In the genomic region with DNA sequence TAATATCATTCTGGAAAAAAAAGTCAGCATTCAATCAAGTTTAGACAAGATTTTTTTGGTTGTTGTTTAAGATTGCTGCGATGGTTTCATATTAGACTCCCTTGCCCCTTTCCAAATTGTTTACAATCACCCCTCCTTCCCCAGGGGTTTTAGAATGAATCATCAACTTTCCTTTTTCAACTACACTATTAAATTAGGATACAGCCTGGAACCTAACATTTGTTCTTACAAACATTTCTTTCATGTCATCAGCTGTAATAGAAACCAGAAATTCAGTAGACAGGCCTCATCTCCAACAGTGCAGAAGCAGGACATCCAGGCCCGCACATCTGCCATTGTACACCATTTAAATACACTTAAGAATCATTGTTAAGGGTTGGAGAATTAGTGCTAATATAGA, we compare ENCODE assay signal across 15 cellular contexts. TPM values are rescaled to one million over a fixed set of nuclear protein-coding genes. Genes with fewer than 3 reads are reported as not detected.
A peak's percentile ranks its signal among the peaks of the same experiment; 100 is the strongest.
DNase-seq lines count a peak whose midpoint lies in the region; ATAC-seq, FAIRE-seq and TF ChIP-seq lines count a peak whose summit lies in the region.
"Had no signal": no experiment of that assay in that cellular context is flagged by ENCODE, and none has a peak within 500 bp of the region (broad histone marks: within the 10 kb centered on the region; RNA-seq: fewer than 3 reads in every experiment).

No MANE protein-coding gene starts in this region.

- FAIRE-seq in keratinocyte (lab: Jason Lieb, UNC) (peak; percentile 36), HTR-8/SVneo (lab: Jason Lieb, UNC) (no peak)
- FAIRE-seq: frontal cortex had no signal

- no peaks in the 10 kb centered on the region for H3K36me3 Mint-ChIP-seq in HFFc6 (ENCODE audit: low read depth)
- H3K36me3 Mint-ChIP-seq: CD4-positive, CD25-positive, alpha-beta regulatory T cell had no signal

- no peaks in the 10 kb centered on the region; the same call in 1 of the 2 replicates for H3K27me3 Mint-ChIP-seq in HFFc6 (ENCODE audit: insufficient read depth)

- no peak for ATAC-seq in GM18502 (IDR thresholded peaks at IDR 0.05; ENCODE audit: poor library complexity, unreplicated experiment)

- TF ChIP-seq CTCF in HFFc6 (IDR thresholded peaks at IDR 0.05) (no peak), cardiac fibroblast (IDR thresholded peaks at IDR 0.05; ENCODE audit: low read depth, low read length) (no peak), keratinocyte (optimal IDR thresholded peaks at IDR 0.05 in 1 of 3, IDR thresholded peaks at IDR 0.05 in 1 of 3, conservative IDR thresholded peaks at IDR 0.05 in 1 of 3; ENCODE audit: extremely low read depth in 1 of 3, insufficient read depth in 2 of 3, low read length in 3 of 3) (no peak), suprapubic skin (IDR thresholded peaks at IDR 0.05) (no peak)

- no peak overlapping the region for H3K4me3 ChIP-seq in cardiac fibroblast (replicated peaks in 1 of 2; ENCODE audit: low read depth in 2 of 2, low read length in 2 of 2)
- no peak overlapping the region for H3K4me3 ChIP-seq in keratinocyte (ENCODE audit: control insufficient read depth in 2 of 3, extremely low read depth in 1 of 3, insufficient read depth in 2 of 3, low read depth in 1 of 3, low read length in 3 of 3)
- H3K4me3 ChIP-seq in suprapubic skin = no peak overlapping the region
- H3K4me3 ChIP-seq: ovary, thoracic aorta had no signal

- TF ChIP-seq POLR2A in suprapubic skin (IDR thresholded peaks at IDR 0.05) = no peak

- 32% methylated on average over 2 of the region's 2 CpGs for WGBS in suprapubic skin

- no peak for TF ChIP-seq EP300 in suprapubic skin (IDR thresholded peaks at IDR 0.05)

- H3K27ac ChIP-seq in keratinocyte (ENCODE audit: control insufficient read depth, insufficient read depth, low read length) = peak overlapping the region; percentile 13
- peak overlapping the region; percentile 28 for H3K27ac ChIP-seq in suprapubic skin
- H3K27ac ChIP-seq: thoracic aorta had no signal

- H3K4me2 ChIP-seq in keratinocyte (ENCODE audit: control insufficient read depth, extremely low read depth, insufficient read depth, low read depth, low read length) = peak overlapping the region; percentile 54

- no peaks in the 10 kb centered on the region for H3K9me3 Mint-ChIP-seq in HFFc6
- H3K9me3 Mint-ChIP-seq: immature natural killer cell had no signal

- H3K27me3 ChIP-seq in keratinocyte (ENCODE audit: control insufficient read depth, extremely low read depth, insufficient read depth, low read length) (no peaks in the 10 kb centered on the region), suprapubic skin (no peaks in the 10 kb centered on the region)
- H3K27me3 ChIP-seq: ovary had no signal

- dilution Hi-C loops in keratinocyte (cut with MboI; ENCODE audit: extremely low pct_ligation_motif_present, low sequenced_read_pairs) = no loop called here

- H2AFZ ChIP-seq in keratinocyte (ENCODE audit: control insufficient read depth, low read length) = peak overlapping the region; percentile 72

- H4K20me1 ChIP-seq in keratinocyte (ENCODE audit: control insufficient read depth, extremely low read depth, insufficient read depth, low read length) = no peaks in the 10 kb centered on the region

- no peak overlapping the region for H3K9ac ChIP-seq in keratinocyte (ENCODE audit: control insufficient read depth, extremely low read depth, insufficient read depth, low read length)

- H3K4me3 Mint-ChIP-seq in HFFc6 = peak overlapping the region; percentile 68
- H3K4me3 Mint-ChIP-seq: CD4-positive, CD25-positive, alpha-beta regulatory T cell; immature natural killer cell had no signal

- DNase-seq in HFFc6 (no peak), cardiac fibroblast (ENCODE audit: low read depth in 2 of 2) (peak; percentile 49 to 53), keratinocyte (ENCODE audit: low read depth, low spot score) (no peak), suprapubic skin (ENCODE audit: low spot score in 2 of 2) (no peak), HTR-8/SVneo (ENCODE audit: insufficient read length, low spot score) (no peak), SW480 (ENCODE audit: low spot score) (no peak)
- DNase-seq: activated CD8-positive, alpha-beta memory T cell treated with anti-CD3 and anti-CD28 coated beads for 24 hours; activated effector memory CD4-positive, alpha-beta T cell treated with Interleukin-2 at 50 U/mL for 16 hours; CD4-positive, CD25-positive, alpha-beta regulatory T cell; immature natural killer cell; NCI-H2107; ovary had no signal

- H3K4me1 Mint-ChIP-seq in HFFc6 (ENCODE audit: low read depth) = peaks cover 26% of the 10 kb centered on the region

- no peaks in the 10 kb centered on the region for H3K79me2 ChIP-seq in keratinocyte (ENCODE audit: control insufficient read depth, insufficient read depth, low read length)

- H3K9me3 ChIP-seq in keratinocyte (ENCODE audit: control insufficient read depth, low read depth, low read length) (no peaks in the 10 kb centered on the region), suprapubic skin (no peaks in the 10 kb centered on the region)
- H3K9me3 ChIP-seq: ovary, thoracic aorta had no signal

- H3K36me3 ChIP-seq in keratinocyte (ENCODE audit: control insufficient read depth in 2 of 2, extremely low read depth in 1 of 2, insufficient read depth in 2 of 2, low read length in 2 of 2) = no peaks in the 10 kb centered on the region
- no peaks in the 10 kb centered on the region for H3K36me3 ChIP-seq in suprapubic skin
- H3K36me3 ChIP-seq: ovary, thoracic aorta had no signal

- H3K27ac Mint-ChIP-seq in HFFc6 = peak overlapping the region; percentile 70

- peaks cover 21% of the 10 kb centered on the region for H3K4me1 ChIP-seq in keratinocyte (ENCODE audit: control insufficient read depth, extremely low read depth, insufficient read depth, low read length)
- peaks cover 31% of the 10 kb centered on the region for H3K4me1 ChIP-seq in suprapubic skin

- H3K9me1 ChIP-seq in keratinocyte (ENCODE audit: control insufficient read depth, extremely low read depth, insufficient read depth, low read length) = no peaks in the 10 kb centered on the region

RNA-seq across cellular contexts. Expression of gene WDFY2, which starts 44.4 kb away (rescaled TPM):
- 10 to 100 TPM; 11.4 to 15.7 (median 13.4) TPM for total RNA-seq in HFFc6 (2021; fragmentation: NEBNext Ultra II Directional; extraction: Animal tissue kit (Norgen Biotek cat#: 25700))
- 12.7 to 18.6 TPM (median 17.0 TPM) in 3 replicates for polyA plus RNA-seq in keratinocyte
- polyA plus RNA-seq in keratinocyte (2011; ENCODE audit: low read depth) = 17.6 TPM
- polyA plus RNA-seq in keratinocyte (2011; cell fraction: cytosol; rRNA removed) = 8.4 and 9.9 TPM in 2 replicates
- polyA plus RNA-seq in keratinocyte (2011; cell fraction: nucleus; rRNA removed) = 39.7 and 42.2 TPM in 2 replicates
- 13.8 and 14.0 TPM in 2 replicates for polyA plus RNA-seq in keratinocyte (2012; ENCODE audit: low replicate concordance)
- polyA minus RNA-seq in keratinocyte = 24.8 to 50.3 TPM (median 36.8 TPM) in 3 replicates
- polyA minus RNA-seq in keratinocyte (2011; cell fraction: cytosol; rRNA and poly(A)+ RNA removed) = 14.0 TPM
- polyA minus RNA-seq in keratinocyte (2011; cell fraction: nucleus; rRNA and poly(A)+ RNA removed) = 40.6 and 81.8 TPM in 2 replicates
- 10 to 100 TPM; 35.3 to 99.2 (median 40.4) TPM for total RNA-seq in suprapubic skin

Comparison
In these comparisons a context has a peak if more than half of its experiments do, and no peak if none do; other contexts are left out.
1. DNase-seq: peak in cardiac fibroblast (2 of 2); none in HFFc6 (single experiment), keratinocyte (single experiment), suprapubic skin (0 of 2), HTR-8/SVneo (single experiment) and SW480 (single experiment).